ENCODE assay signal across 21 cellular contexts in genomic region chr14:101179691-101180211, GRCh38.
DNase-seq lines count a peak whose midpoint lies in the region; ATAC-seq and TF ChIP-seq lines count a peak whose summit lies in the region.
"Had no signal": no experiment of that assay in that cellular context is flagged by ENCODE, and none has a peak within 500 bp of the region (broad histone marks: within the 10 kb centered on the region; RNA-seq: fewer than 3 reads in every experiment).

No MANE protein-coding gene starts in this region.

- H3K18ac ChIP-seq in neuronal stem cell (ENCODE audit: low read length) = peak overlapping the region; percentile 73

- no peak overlapping the region for H3K9ac ChIP-seq in neuronal stem cell (ENCODE audit: low read depth, low read length, poor library complexity)
- H3K9ac ChIP-seq: KMS-11 had no signal

- H3K4me2 ChIP-seq in neuronal stem cell (ENCODE audit: insufficient read depth, low read length, poor library complexity, severe bottlenecking) = no peak overlapping the region
- H3K4me2 ChIP-seq: GM23338, KMS-11 had no signal

- H3K79me1 ChIP-seq in neuronal stem cell (ENCODE audit: low read depth, low read length) = no peaks in the 10 kb centered on the region

- no peak overlapping the region for H3K23ac ChIP-seq in neuronal stem cell (ENCODE audit: low read depth, low read length, poor library complexity)

- no peak overlapping the region for H3K4me3 ChIP-seq in esophagus muscularis mucosa
- no peak overlapping the region for H3K4me3 ChIP-seq in neuronal stem cell (ENCODE audit: low read length in 2 of 2)
- no peak overlapping the region for H3K4me3 ChIP-seq in upper lobe of right lung
- H3K4me3 ChIP-seq in heart left ventricle = no peak overlapping the region
- H3K4me3 ChIP-seq: GM12878, GM23338, Peyer's patch, SJCRH30 had no signal

- WGBS in esophagus muscularis mucosa = 86% methylated on average over 5 of the region's 12 CpGs
- no CpG with 5 or more reads among the region's 12 CpGs for WGBS in neuronal stem cell (ENCODE audit: extremely low coverage in 2 of 2, insufficient read length in 2 of 2, insufficient replicate concordance in 1 of 2), 2 donors
- WGBS in heart left ventricle, 4 donors = 71 to 80% (median 79%) methylated on average over 11 to 12 of the region's 12 CpGs

- no peak overlapping the region for H4K91ac ChIP-seq in neuronal stem cell (ENCODE audit: low read depth, low read length, poor library complexity)

- H2BK15ac ChIP-seq in neuronal stem cell (ENCODE audit: low read length) = peak overlapping the region; percentile 25

- no peak overlapping the region for H2BK120ac ChIP-seq in neuronal stem cell (ENCODE audit: low read depth, low read length)

- no peak overlapping the region for H2AFZ ChIP-seq in neuronal stem cell (ENCODE audit: low read length)
- H2AFZ ChIP-seq: GM23338 had no signal

- peak overlapping the region; percentile 58 for H2BK5ac ChIP-seq in neuronal stem cell (ENCODE audit: low read length)

- H2BK12ac ChIP-seq in neuronal stem cell (ENCODE audit: low read length) = no peak overlapping the region

- no peak for TF ChIP-seq EP300 in esophagus muscularis mucosa (IDR thresholded peaks at IDR 0.05)

- H3K27ac ChIP-seq in esophagus muscularis mucosa (replicated peaks in 1 of 4) (no peak overlapping the region), neuronal stem cell (replicated peaks; ENCODE audit: low read length) (no peak overlapping the region), upper lobe of right lung (no peak overlapping the region), heart left ventricle (no peak overlapping the region)
- H3K27ac ChIP-seq: KMS-11, Peyer's patch, SJCRH30 had no signal

- H3K4me1 ChIP-seq in esophagus muscularis mucosa = no peaks in the 10 kb centered on the region
- peaks cover 10 to 20% of the 10 kb centered on the region in 2 donors for H3K4me1 ChIP-seq in neuronal stem cell (ENCODE audit: control insufficient read depth in 2 of 2, insufficient read depth in 1 of 2, low read depth in 1 of 2, low read length in 2 of 2)
- H3K4me1 ChIP-seq in upper lobe of right lung = no peaks in the 10 kb centered on the region
- no peaks in the 10 kb centered on the region for H3K4me1 ChIP-seq in heart left ventricle
- H3K4me1 ChIP-seq: BE2C, Peyer's patch, SJCRH30 had no signal

- intact Hi-C loops in cardiac septum (cut with DNase I) (no loop called here), Right ventricle myocardium superior (cut with DNase I) (no loop called here), esophagus muscularis mucosa (cut with DNase I) (no loop called here), upper lobe of right lung (cut with DNase I) (no loop called here), heart left ventricle (cut with DNase I) (no loop called here)

- H3K27me3 ChIP-seq in esophagus muscularis mucosa (peaks cover 0 to 6% (median 0%) of the 10 kb centered on the region in 4 donors), neuronal stem cell (ENCODE audit: control insufficient read depth in 3 of 3, insufficient read depth in 3 of 3, low read depth in 1 of 3, low read length in 3 of 3) (no peaks in the 10 kb centered on the region), upper lobe of right lung (no peaks in the 10 kb centered on the region), heart left ventricle (peaks cover 0 to 21% (median 4%) of the 10 kb centered on the region in 9 donors)
- H3K27me3 ChIP-seq: BE2C, Peyer's patch, SJCRH30 had no signal

- ATAC-seq in Right ventricle myocardium superior (ENCODE audit: poor library complexity) (no peak), upper lobe of right lung (no peak), HG02588 (IDR thresholded peaks at IDR 0.05; ENCODE audit: unreplicated experiment) (no peak), HG02763 (IDR thresholded peaks at IDR 0.05; ENCODE audit: unreplicated experiment) (no peak), heart left ventricle (no peak)
- ATAC-seq: GM12878, GM23338 had no signal

- H3K9me3 ChIP-seq in esophagus muscularis mucosa (peaks cover 0 to 23% (median 13%) of the 10 kb centered on the region in 4 donors), neuronal stem cell (replicated peaks in 1 of 2; ENCODE audit: control insufficient read depth in 2 of 2, insufficient read depth in 1 of 2, low read depth in 1 of 2, low read length in 2 of 2) (peaks cover 9 to 13% of the 10 kb centered on the region in 2 donors), upper lobe of right lung (no peaks in the 10 kb centered on the region), heart left ventricle (peaks cover 0 to 17% (median 6%) of the 10 kb centered on the region in 12 donors)
- H3K9me3 ChIP-seq: BE2C, Peyer's patch, SJCRH30 had no signal

- TF ChIP-seq CTCF in esophagus muscularis mucosa (IDR thresholded peaks at IDR 0.05) (no peak), upper lobe of right lung (IDR thresholded peaks at IDR 0.05) (no peak), heart left ventricle (IDR thresholded peaks at IDR 0.05) (no peak)

- H3K36me3 ChIP-seq in esophagus muscularis mucosa = no peaks in the 10 kb centered on the region
- H3K36me3 ChIP-seq in neuronal stem cell (replicated peaks in 1 of 2; ENCODE audit: control insufficient read depth in 2 of 2, insufficient read depth in 2 of 2, low read length in 2 of 2) = no peaks in the 10 kb centered on the region
- H3K36me3 ChIP-seq in upper lobe of right lung = no peaks in the 10 kb centered on the region
- no peaks in the 10 kb centered on the region for H3K36me3 ChIP-seq in heart left ventricle
- H3K36me3 ChIP-seq: BE2C, Peyer's patch, SJCRH30 had no signal

- H3K4ac ChIP-seq in neuronal stem cell (ENCODE audit: low read length) = peak overlapping the region; percentile 17

- no peak overlapping the region for H4K8ac ChIP-seq in neuronal stem cell (ENCODE audit: low read depth, low read length)

- DNase-seq in cardiac septum (ENCODE audit: low spot score) (peak; percentile 67), Right ventricle myocardium superior (no peak), esophagus muscularis mucosa (ENCODE audit: extremely low spot score) (peak; percentile 90), neuronal stem cell (ENCODE audit: low spot score) (no peak), upper lobe of right lung (peak; percentile 45), heart left ventricle (no peak)
- DNase-seq: BE2C, HCEC 1CT, IMR-90, NCI-H1105 treated with DMSO at 0.1 percent for 48 hours, NCI-H2029 treated with DMSO at 0.1 percent for 48 hours, NCI-H2171, NCI-H345, NCI-H524 treated with DMSO at 0.1 percent for 48 hours, SJCRH30 had no signal

- H3K14ac ChIP-seq in neuronal stem cell (ENCODE audit: low read length) = no peak overlapping the region

- peak overlapping the region; percentile 24 for H2AK5ac ChIP-seq in neuronal stem cell (ENCODE audit: low read depth, low read length)

- TF ChIP-seq POLR2A in esophagus muscularis mucosa (IDR thresholded peaks at IDR 0.05; ENCODE audit: low read depth) = no peak
- no peak for TF ChIP-seq POLR2A in heart left ventricle (IDR thresholded peaks at IDR 0.05)

Comparison
In these comparisons a context has a peak if more than half of its experiments do, and no peak if none do; other contexts are left out.
1. DNase-seq: peak in cardiac septum (single experiment), esophagus muscularis mucosa (single experiment) and upper lobe of right lung (single experiment); none in Right ventricle myocardium superior (single experiment), neuronal stem cell (single experiment) and heart left ventricle (0 of 5).